ENCODE assay signal across 16 cellular contexts in genomic region chr7:124813962-124814798, GRCh38. TPM values are rescaled to one million over a fixed set of nuclear protein-coding genes. Genes with fewer than 3 reads are reported as not detected.
"Had no signal": no experiment of that assay in that cellular context is flagged by ENCODE, and none has a peak within 500 bp of the region (broad histone marks: within the 10 kb centered on the region; RNA-seq: fewer than 3 reads in every experiment).

No MANE protein-coding gene starts in this region.

- H3K4me1 ChIP-seq: ascending aorta, colonic mucosa, left ventricle myocardium inferior, parathyroid adenoma, tibial nerve had no signal

- DNase-seq: activated CD4-positive, alpha-beta memory T cell treated with anti-CD3 and anti-CD28 coated beads, Interleukin-2, amount 10 ng/mL, durations not matched to agents 7 days and 5 days; activated CD4-positive, alpha-beta T cell treated with anti-CD3 and anti-CD28 coated beads for 36 hours; activated naive CD4-positive, alpha-beta T cell treated with anti-CD3 and anti-CD28 coated beads, Interleukin-2, amount 10 ng/mL, durations not matched to agents 7 days and 5 days; activated T-cell treated with anti-CD3 and anti-CD28 coated beads, Interleukin-2, amount 50 U/mL, for 24 hours; colonic mucosa; esophagus squamous epithelium; hippocampal formation; kidney; left ventricle myocardium inferior; naive thymus-derived CD8-positive, alpha-beta T cell; WERI-Rb-1 had no signal

- H3K36me3 ChIP-seq: ascending aorta, colonic mucosa, esophagus squamous epithelium, left ventricle myocardium inferior, tibial nerve, WERI-Rb-1 had no signal

- H3K4me3 ChIP-seq: ascending aorta, colonic mucosa, esophagus squamous epithelium, left ventricle myocardium inferior, tibial nerve had no signal

- FAIRE-seq: endometrium, kidney had no signal

- H3K9me3 ChIP-seq: ascending aorta, colonic mucosa, esophagus squamous epithelium had no signal

- H3K27me3 ChIP-seq: ascending aorta, colonic mucosa, tibial nerve had no signal

- H3K27ac ChIP-seq: ascending aorta, colonic mucosa, esophagus squamous epithelium, left ventricle myocardium inferior, parathyroid adenoma, tibial nerve, WERI-Rb-1 had no signal

- ATAC-seq: activated CD4-positive, alpha-beta T cell treated with anti-CD3 and anti-CD28 coated beads for 36 hours; naive thymus-derived CD8-positive, alpha-beta T cell; stimulated activated memory B cell treated with anti-CD40 and anti-IgM and Interleukin-4, amounts not matched to agents 10 μg/mL and 1 μg/mL and 100 μg/mL, for 72 hours had no signal

RNA-seq across cellular contexts. Expression of gene GPR37, which starts 48.6 kb away (rescaled TPM):
- total RNA-seq: activated CD4-positive, alpha-beta memory T cell treated with anti-CD3 and anti-CD28 coated beads, Interleukin-2, amount 10 ng/mL, durations not matched to agents 7 days and 5 days; activated CD4-positive, alpha-beta T cell treated with anti-CD3 and anti-CD28 coated beads for 36 hours; ascending aorta; left ventricle myocardium inferior; naive thymus-derived CD8-positive, alpha-beta T cell had no signal
